Comparison of ENCODE assay signal across 1 cellular context in genomic region chr3:49415931-49416601, GRCh38.
TF ChIP-seq lines count a peak whose summit lies in the region.

No MANE protein-coding gene starts in this region.

TF ChIP-seq in GM23338, 12 proteins besides CTCF, POLR2A, EP300 and RAD21 (continued from another document):
- TF ChIP-seq ZNF462 (CRISPR knock-in tag; IDR thresholded peaks at IDR 0.05) (no peak), ZNF331 (CRISPR knock-in tag; IDR thresholded peaks at IDR 0.05; ENCODE audit: low read depth) (no peak), EZH2 (IDR thresholded peaks at IDR 0.05; ENCODE audit: low read depth, unreplicated experiment) (no peak), JUNB (IDR thresholded peaks at IDR 0.05; ENCODE audit: unreplicated experiment) (no peak)
